Comparison of ENCODE assay signal across 32 cellular contexts in genomic region chr2:45123521-45124191, GRCh38.
"Had no signal": no experiment of that assay in that cellular context is flagged by ENCODE, and none has a peak within 500 bp of the region (broad histone marks: within the 10 kb centered on the region; RNA-seq: fewer than 3 reads in every experiment).

No MANE protein-coding gene starts in this region.

- H3K4me3 Mint-ChIP-seq: activated CD4-positive, alpha-beta memory T cell treated with anti-CD3 and anti-CD28 coated beads for 36 hours; activated naive CD8-positive, alpha-beta T cell treated with anti-CD3 and anti-CD28 coated beads for 36 hours; activated T-cell treated with anti-CD3 and anti-CD28 coated beads, Interleukin-2, amount 50 U/mL, for 72 hours; activated T-helper 17 cell treated with anti-CD3 and anti-CD28 coated beads, Interleukin-2, amount 50 U/mL, for 72 hours; T-helper 1 cell treated with Interleukin-12 subunit alpha and Interleukin-12 subunit beta and Interleukin-4 antibody, amounts not matched to agents 30 μg/mL and 1 μg/mL, for 36 hours; T-helper 2 cell treated with Interferon-gamma antibody and Interleukin-4, amounts not matched to agents 5 μg/mL and 100 μg/mL, for 36 hours; WTC11 had no signal

- H3K27ac Mint-ChIP-seq: activated CD4-positive, alpha-beta memory T cell treated with anti-CD3 and anti-CD28 coated beads for 36 hours; activated naive CD8-positive, alpha-beta T cell treated with anti-CD3 and anti-CD28 coated beads for 36 hours; activated T-cell treated with anti-CD3 and anti-CD28 coated beads, Interleukin-2, amount 50 U/mL, for 72 hours; activated T-helper 17 cell treated with anti-CD3 and anti-CD28 coated beads, Interleukin-2, amount 50 U/mL, for 72 hours; T-helper 1 cell treated with Interleukin-12 subunit alpha and Interleukin-12 subunit beta and Interleukin-4 antibody, amounts not matched to agents 30 μg/mL and 1 μg/mL, for 36 hours; T-helper 2 cell treated with Interferon-gamma antibody and Interleukin-4, amounts not matched to agents 5 μg/mL and 100 μg/mL, for 36 hours; WTC11 had no signal

- H3K9me3 Mint-ChIP-seq: activated CD4-positive, alpha-beta memory T cell treated with anti-CD3 and anti-CD28 coated beads for 36 hours; activated naive CD8-positive, alpha-beta T cell treated with anti-CD3 and anti-CD28 coated beads for 36 hours; activated T-cell treated with anti-CD3 and anti-CD28 coated beads, Interleukin-2, amount 50 U/mL, for 72 hours; activated T-helper 17 cell treated with anti-CD3 and anti-CD28 coated beads, Interleukin-2, amount 50 U/mL, for 72 hours; T-helper 1 cell treated with Interleukin-12 subunit alpha and Interleukin-12 subunit beta and Interleukin-4 antibody, amounts not matched to agents 30 μg/mL and 1 μg/mL, for 36 hours; T-helper 2 cell treated with Interferon-gamma antibody and Interleukin-4, amounts not matched to agents 5 μg/mL and 100 μg/mL, for 36 hours had no signal

- H3K4me1 Mint-ChIP-seq: activated naive CD8-positive, alpha-beta T cell treated with anti-CD3 and anti-CD28 coated beads for 36 hours; activated T-helper 17 cell treated with anti-CD3 and anti-CD28 coated beads, Interleukin-2, amount 50 U/mL, for 72 hours had no signal

- DNase-seq: activated CD4-positive, alpha-beta memory T cell treated with anti-CD3 and anti-CD28 coated beads for 36 hours; activated CD4-positive, alpha-beta T cell treated with anti-CD3 and anti-CD28 coated beads for 4 hours; activated CD4-positive, alpha-beta T cell treated with anti-CD3 and anti-CD28 coated beads, Interleukin-2, amount 50 U/mL, for 1 hour; activated effector memory CD4-positive, alpha-beta T cell treated with anti-CD3 and anti-CD28 coated beads, Interleukin-2, amount 50 U/mL, for 16 hours; activated naive CD4-positive, alpha-beta T cell; activated naive CD4-positive, alpha-beta T cell treated with anti-CD3 and anti-CD28 coated beads, Interleukin-2, amount 50 U/mL, for 16 hours; activated naive CD8-positive, alpha-beta T cell treated with anti-CD3 and anti-CD28 coated beads for 36 hours; activated T-cell treated with anti-CD3 and anti-CD28 coated beads, Interleukin-2, amount 50 U/mL, for 1 hour; activated T-cell treated with anti-CD3 and anti-CD28 coated beads, Interleukin-2, amount 50 U/mL, for 72 hours; amniotic stem cell; aorta; MM.1S; MV-4-11; NCI-H1092; NCI-H146; NCI-H187; NCI-H2029 treated with DMSO at 0.1 percent for 48 hours; NCI-H2107; NCI-H2171; NCI-H510A; NCI-H526; NCI-H748 treated with DMSO at 0.1 percent for 48 hours; NK-92 treated with Interleukin-12 subunit alpha and Interleukin-12 subunit beta, amount 100 ng/mL, for 24 hours; SHP77; SK-N-SH had no signal

- ATAC-seq: activated CD4-positive, CD25-positive, alpha-beta regulatory T cell treated with anti-CD3 and anti-CD28 coated beads, Interleukin-2, amount 50 U/mL, for 24 hours; activated T-cell treated with anti-CD3 and anti-CD28 coated beads, Interleukin-2, amount 50 U/mL, for 72 hours; activated T-helper 17 cell treated with anti-CD3 and anti-CD28 coated beads, Interleukin-2, amount 50 U/mL, for 72 hours; WTC11 had no signal

- H3K27me3 Mint-ChIP-seq: activated CD4-positive, alpha-beta memory T cell treated with anti-CD3 and anti-CD28 coated beads for 36 hours; activated naive CD8-positive, alpha-beta T cell treated with anti-CD3 and anti-CD28 coated beads for 36 hours; activated T-helper 17 cell treated with anti-CD3 and anti-CD28 coated beads, Interleukin-2, amount 50 U/mL, for 72 hours had no signal

- H3K4me3 ChIP-seq: PC-9, SJSA1 had no signal

- H3K36me3 Mint-ChIP-seq: activated CD4-positive, alpha-beta memory T cell treated with anti-CD3 and anti-CD28 coated beads for 36 hours; activated naive CD8-positive, alpha-beta T cell treated with anti-CD3 and anti-CD28 coated beads for 36 hours; WTC11 had no signal
